In the genomic region with DNA sequence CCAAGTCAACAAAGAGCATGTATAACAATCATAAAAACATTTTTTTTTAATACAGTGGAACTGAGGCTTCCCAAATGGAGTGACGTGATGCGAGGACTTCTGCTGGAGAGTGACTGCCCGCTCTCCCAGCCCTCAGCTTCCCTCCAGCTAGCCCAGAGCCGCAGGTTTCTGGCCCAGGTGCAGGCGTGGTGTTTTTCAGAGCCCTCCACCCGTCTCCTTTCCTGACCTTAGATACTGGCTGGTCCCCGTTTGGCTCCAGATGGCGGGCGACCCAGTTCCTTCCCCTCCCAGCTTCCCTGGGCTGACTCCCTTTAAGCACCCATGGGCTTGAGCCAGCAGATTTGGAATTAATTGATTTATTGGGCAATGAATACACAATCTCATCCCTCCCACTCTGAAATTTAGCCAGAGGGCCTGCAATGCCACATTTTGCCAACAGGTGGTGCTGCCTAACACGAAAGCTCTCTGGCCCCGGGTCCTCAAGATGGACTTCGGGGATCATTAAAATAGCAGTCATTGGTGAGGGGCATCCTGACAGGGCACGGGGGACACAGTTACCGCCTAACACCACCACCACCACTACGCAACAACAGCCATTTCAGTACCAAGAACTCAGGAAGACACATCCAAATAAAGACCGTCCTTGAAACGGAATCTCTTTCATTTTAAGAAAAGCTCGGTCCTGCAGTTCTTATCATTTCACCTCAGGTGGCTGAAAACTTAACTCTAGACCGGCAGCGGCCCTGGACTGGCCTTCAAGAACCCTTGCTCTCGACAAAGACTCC, we compare ENCODE assay signal across 8 cellular contexts. TPM values are rescaled to one million over a fixed set of nuclear protein-coding genes. Genes with fewer than 3 reads are reported as not detected.
DNase-seq lines count a peak whose midpoint lies in the region; ATAC-seq, FAIRE-seq and TF ChIP-seq lines count a peak whose summit lies in the region.

No MANE protein-coding gene starts in this region.

- CTCF ChIA-PET in A549 (lab: Yijun Ruan, JAX) = interaction anchor here (0.6 to 11.1 kb wide), 22 partner anchors 9 to 156 kb away, joined by 3 to 206 read pairs (median 4); partner anchors contain the start of gene MUC20

- intact Hi-C loops in left lung (cut with DNase I) = no loop called here

- peak overlapping the region; percentile 46 for H3K4me2 ChIP-seq in A549

- H3K27me3 ChIP-seq in left lung = peaks cover 0 to 7% of the 10 kb centered on the region in 2 donors

- H3K9me3 ChIP-seq in A549 = no peaks in the 10 kb centered on the region
- H3K9me3 ChIP-seq in left lung = no peaks in the 10 kb centered on the region

- DNase-seq in A549 (ENCODE audit: low read depth in 1 of 2, low spot score in 1 of 2) = peak; percentile 52 to 78
- DNase-seq in GM13976 (ENCODE audit: low spot score) = peak; percentile 88
- peak; percentile 61 for DNase-seq in NCI-H2196 treated with DMSO at 0.1 percent for 48 hours (lab: John Stamatoyannopoulos, UW; ENCODE audit: unreplicated experiment)
- DNase-seq in activated CD4-positive, alpha-beta T cell treated with anti-CD3 and anti-CD28 coated beads for 1 hour = peak; percentile 60
- DNase-seq in central memory CD4-positive, alpha-beta T cell = peak; percentile 59
- DNase-seq in left lung = peak in 1 of 2 donors; percentile 76
- peak; percentile 61 to 72 for DNase-seq in stimulated activated CD4-positive, alpha-beta T cell treated with anti-CD3 and anti-CD28 coated beads, Interleukin-4, amount 100 ng/mL, for 4 hours

- H3K36me3 ChIP-seq in left lung = peaks cover 0 to 9% of the 10 kb centered on the region in 2 donors

- POLR2A ChIA-PET in A549 (lab: Yijun Ruan, JAX) = no interaction called here

- in situ Hi-C loops in GM13976 (cut with MboI; ENCODE audit: low sequenced_read_pairs, unreplicated experiment) = no loop called here

- WGBS in A549 (ENCODE audit: missing lambda C conversion rate) = 25% methylated on average over 21 of the region's 21 CpGs

- H3K4me1 ChIP-seq in A549 = peaks cover 4% of the 10 kb centered on the region; the same call in 1 of the 3 replicates
- H3K4me1 ChIP-seq in left lung = peaks cover 0 to 19% of the 10 kb centered on the region in 2 donors

- ATAC-seq in A549 = peak in 1 of 2 experiments; percentile 65; a peak in 3 of 6 replicates
- ATAC-seq in left lung = peak; percentile 57
- no peak for ATAC-seq in GM18870 (IDR thresholded peaks at IDR 0.05; ENCODE audit: unreplicated experiment)

- H3K4me3 ChIP-seq in A549 (no peak overlapping the region), left lung (no peak overlapping the region)

- TF ChIP-seq EP300 in A549 (IDR thresholded peaks at IDR 0.05) = no peak

- TF ChIP-seq CTCF in A549 (IDR thresholded peaks at IDR 0.05) = peak; percentile 63
- TF ChIP-seq CTCF in GM13976 (IDR thresholded peaks at IDR 0.05; ENCODE audit: borderline replicate concordance, control extremely low read depth, extremely low read depth, insufficient read depth, missing control alignments) = peak; percentile 97
- peak; percentile 87 to 92 for TF ChIP-seq CTCF in left lung (IDR thresholded peaks at IDR 0.05)

- H3K27ac ChIP-seq in A549 (no peak overlapping the region), left lung (no peak overlapping the region)

- no peak for FAIRE-seq in A549 (lab: Jason Lieb, UNC)

- no peak for TF ChIP-seq POLR2A in A549 (IDR thresholded peaks at IDR 0.05; ENCODE audit: low read length)

- peak; percentile 61 to 73 for TF ChIP-seq RAD21 in A549 (conservative IDR thresholded peaks at IDR 0.05 in 1 of 2, IDR thresholded peaks at IDR 0.05 in 1 of 2)

TF ChIP-seq in A549, 52 proteins besides CTCF, POLR2A, EP300 and RAD21:
- TF ChIP-seq, protein P1, sequence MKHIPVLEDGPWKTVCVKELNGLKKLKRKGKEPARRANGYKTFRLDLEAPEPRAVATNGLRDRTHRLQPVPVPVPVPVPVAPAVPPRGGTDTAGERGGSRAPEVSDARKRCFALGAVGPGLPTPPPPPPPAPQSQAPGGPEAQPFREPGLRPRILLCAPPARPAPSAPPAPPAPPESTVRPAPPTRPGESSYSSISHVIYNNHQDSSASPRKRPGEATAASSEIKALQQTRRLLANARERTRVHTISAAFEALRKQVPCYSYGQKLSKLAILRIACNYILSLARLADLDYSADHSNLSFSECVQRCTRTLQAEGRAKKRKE (CRISPR knock-in tag; IDR thresholded peaks at IDR 0.05; ENCODE audit: low read depth) = no peak
- TF ChIP-seq NFE2L2 (conservative IDR thresholded peaks at IDR 0.05; ENCODE audit: low read length) (no peak), RCOR1 (IDR thresholded peaks at IDR 0.05; ENCODE audit: low read depth, low read length) (no peak), CEBPB (IDR thresholded peaks at IDR 0.05) (peak in 1 of 2 experiments; percentile 47; a peak in 1 of 4 replicates), SMC3 (IDR thresholded peaks at IDR 0.05) (peak; percentile 62)

RNA-seq across cellular contexts. Expression of gene MUC4, which starts 47.5 kb away (rescaled TPM):
- 0.04 TPM in 1 of 2 replicates, not detected in the other for polyA plus RNA-seq in A549 (2011; rRNA removed)
- polyA plus RNA-seq in A549 (2012; cell fraction: cytosol; rRNA removed) = 0.01 and 0.03 TPM in 2 replicates
- polyA plus RNA-seq in A549 (2012; cell fraction: nucleus; rRNA removed) = 0.01 TPM in 1 of 2 replicates, not detected in the other
- not detected in 3 replicates for polyA plus RNA-seq in A549 (2017; fragmentation: RNase III; extraction: RNeasy Plus Mini Kit Qiagen cat#74134 plus additional on column Dnase treatment)
- polyA minus RNA-seq in A549 (2011; rRNA and poly(A)+ RNA removed) = 0.04 TPM in 1 of 2 replicates, not detected in the other
- 10 to 100 TPM in 1 of 2 donors, 1 to 10 TPM in 1; 2.9 to 12.8 TPM for total RNA-seq in left lung

RNA-seq across cellular contexts. Expression of gene TNK2, which starts 49.1 kb away (rescaled TPM):
- polyA plus RNA-seq in A549 (2011; rRNA removed) (2.2 and 3.8 TPM in 2 replicates), A549 (2017; fragmentation: RNase III; extraction: RNeasy Plus Mini Kit Qiagen cat#74134 plus additional on column Dnase treatment) (11.3 to 12.7 TPM (median 12.5 TPM) in 3 replicates)
- polyA plus RNA-seq in A549 (2012; cell fraction: cytosol; rRNA removed) = 8.2 and 11.2 TPM in 2 replicates
- polyA plus RNA-seq in A549 (2012; cell fraction: nucleus; rRNA removed) = 46.2 and 50.4 TPM in 2 replicates
- 3.3 and 8.4 TPM in 2 replicates for polyA minus RNA-seq in A549 (2011; rRNA and poly(A)+ RNA removed)
- 10 to 100 TPM; 51.9 to 58.7 TPM for total RNA-seq in left lung
